In genomic region chr2:223945755-223946154, GRCh38 we compare ENCODE assay signal across 8 cellular contexts. TPM values are rescaled to one million over a fixed set of nuclear protein-coding genes. Genes with fewer than 3 reads are reported as not detected.
A peak's percentile ranks its signal among the peaks of the same experiment; 100 is the strongest.
DNase-seq lines count a peak whose midpoint lies in the region; ATAC-seq and TF ChIP-seq lines count a peak whose summit lies in the region.

No MANE protein-coding gene starts in this region.

- no peak for TF ChIP-seq POLR2A in upper lobe of left lung (IDR thresholded peaks at IDR 0.05)

- H3K9me3 Mint-ChIP-seq in activated naive CD4-positive, alpha-beta T cell treated with anti-CD3 and anti-CD28 coated beads, Interleukin-2, amount 50 U/mL, for 72 hours: peaks cover 4 to 5% of the 10 kb centered on the region in 2 donors
- no peaks in the 10 kb centered on the region for H3K9me3 Mint-ChIP-seq in mesothelial cell of epicardium

- no peaks in the 10 kb centered on the region for H3K27me3 ChIP-seq in right cardiac atrium (ENCODE audit: control insufficient read depth, insufficient read depth)
- no peaks in the 10 kb centered on the region for H3K27me3 ChIP-seq in upper lobe of left lung

- no peaks in the 10 kb centered on the region for H3K36me3 ChIP-seq in upper lobe of left lung

- H3K9me3 ChIP-seq in right cardiac atrium (ENCODE audit: control insufficient read depth, low read length): no peaks in the 10 kb centered on the region
- no peaks in the 10 kb centered on the region for H3K9me3 ChIP-seq in upper lobe of left lung

- intact Hi-C loops in right cardiac atrium (cut with DNase I): no loop called here
- intact Hi-C loops in cardiac septum (cut with DNase I): loop anchor here (1.0 to 5.0 kb wide), 2 partner anchors 12 to 108 kb away; partner anchors contain the start of genes AP1S3 and MRPL44

- DNase-seq in right cardiac atrium (no peak), cardiac septum (ENCODE audit: low spot score) (no peak), mesothelial cell of epicardium (ENCODE audit: low spot score in 2 of 2, unreplicated experiment in 2 of 2) (no peak), upper lobe of left lung (no peak)
- DNase-seq in activated naive CD4-positive, alpha-beta T cell treated with anti-CD3 and anti-CD28 coated beads, Interleukin-2, amount 50 U/mL, for 72 hours (ENCODE audit: low spot score in 2 of 2): no peak
- no peak for DNase-seq in stimulated activated CD4-positive, alpha-beta T cell treated with anti-CD3 and anti-CD28 coated beads, Interleukin-4, amount 100 ng/mL, for 1 hour

- ATAC-seq in right cardiac atrium: no peak
- ATAC-seq in activated naive CD4-positive, alpha-beta T cell treated with anti-CD3 and anti-CD28 coated beads, Interleukin-2, amount 50 U/mL, for 72 hours: no peak
- no peak for ATAC-seq in upper lobe of left lung (ENCODE audit: low FRiP score in 2 of 2)
- no peak for ATAC-seq in GM18858 (IDR thresholded peaks at IDR 0.05; ENCODE audit: unreplicated experiment)
- ATAC-seq in GM21723 (IDR thresholded peaks at IDR 0.05; ENCODE audit: unreplicated experiment): no peak

- peaks cover 28% of the 10 kb centered on the region for H3K4me1 Mint-ChIP-seq in mesothelial cell of epicardium

- TF ChIP-seq CTCF in mesothelial cell of epicardium (IDR thresholded peaks at IDR 0.05; ENCODE audit: unreplicated experiment): no peak
- no peak for TF ChIP-seq CTCF in upper lobe of left lung (IDR thresholded peaks at IDR 0.05)

- peak overlapping the region; percentile 93 for H3K4me3 Mint-ChIP-seq in mesothelial cell of epicardium

- peak overlapping the region; percentile 69 for H3K4me3 ChIP-seq in right cardiac atrium (ENCODE audit: low read length)
- H3K4me3 ChIP-seq in upper lobe of left lung: peak overlapping the region in 3 of 4 donors; percentile 88 to 98 (median 96)

- H3K36me3 Mint-ChIP-seq in activated naive CD4-positive, alpha-beta T cell treated with anti-CD3 and anti-CD28 coated beads, Interleukin-2, amount 50 U/mL, for 72 hours: peaks cover 12 to 27% of the 10 kb centered on the region in 2 donors
- H3K36me3 Mint-ChIP-seq in mesothelial cell of epicardium: peaks cover 4% of the 10 kb centered on the region

- H3K27ac ChIP-seq in right cardiac atrium (ENCODE audit: low read length): no peak overlapping the region
- peak overlapping the region in 3 of 4 donors; percentile 94 to 97 (median 96) for H3K27ac ChIP-seq in upper lobe of left lung

- no peaks in the 10 kb centered on the region for H3K27me3 Mint-ChIP-seq in mesothelial cell of epicardium (ENCODE audit: low read depth)

- peak overlapping the region; percentile 32 to 93 for H3K27ac Mint-ChIP-seq in activated naive CD4-positive, alpha-beta T cell treated with anti-CD3 and anti-CD28 coated beads, Interleukin-2, amount 50 U/mL, for 72 hours
- H3K27ac Mint-ChIP-seq in mesothelial cell of epicardium: no peak overlapping the region

- WGBS in right cardiac atrium: 37% methylated on average over 4 of the region's 4 CpGs
- 27 to 35% methylated on average over 4 of the region's 4 CpGs for whole genome bisulfite sequencing in upper lobe of left lung, 2 donors

- no peak for TF ChIP-seq EP300 in upper lobe of left lung (IDR thresholded peaks at IDR 0.05)

- H3K4me1 ChIP-seq in right cardiac atrium (ENCODE audit: control insufficient read depth, insufficient read depth, low read length) (peaks cover 4% of the 10 kb centered on the region), upper lobe of left lung (peaks cover 33 to 57% (median 40%) of the 10 kb centered on the region in 4 donors)

RNA-seq across cellular contexts. Expression of gene WDFY1, which starts 0.6 kb away (rescaled TPM):
- total RNA-seq in right cardiac atrium (10 to 100 TPM; 15.0 to 21.2 (median 17.5) TPM), cardiac septum (16.4 TPM), mesothelial cell of epicardium (45.1 to 50.1 TPM (median 46.2 TPM) in 3 replicates), upper lobe of left lung (10 to 100 TPM; 32.6 to 90.1 (median 41.2) TPM)
- polyA plus RNA-seq in right cardiac atrium: 10.7 TPM
- 10 to 100 TPM; 22.5 to 49.2 TPM for total RNA-seq in activated naive CD4-positive, alpha-beta T cell treated with anti-CD3 and anti-CD28 coated beads, Interleukin-2, amount 50 U/mL, for 72 hours

RNA-seq across cellular contexts. Expression of gene MRPL44, which starts 11.5 kb away (rescaled TPM):
- total RNA-seq in right cardiac atrium: 10 to 100 TPM; 22.0 to 31.8 (median 30.4) TPM
- polyA plus RNA-seq in right cardiac atrium: 34.9 TPM
- 34.2 TPM for total RNA-seq in cardiac septum
- 10 to 100 TPM; 39.5 to 52.2 TPM for total RNA-seq in activated naive CD4-positive, alpha-beta T cell treated with anti-CD3 and anti-CD28 coated beads, Interleukin-2, amount 50 U/mL, for 72 hours
- total RNA-seq in mesothelial cell of epicardium: 25.8 to 27.6 TPM (median 27.3 TPM) in 3 replicates
- 10 to 100 TPM in 5 of 6 donors, 1 to 10 TPM in 1; 7.9 to 24.4 (median 22.5) TPM for total RNA-seq in upper lobe of left lung
